Comparison of ENCODE assay signal across 20 cellular contexts in genomic region chr9:129122133-129122532, GRCh38. TPM values are rescaled to one million over a fixed set of nuclear protein-coding genes. Genes with fewer than 3 reads are reported as not detected.
DNase-seq lines count a peak whose midpoint lies in the region; ATAC-seq and TF ChIP-seq lines count a peak whose summit lies in the region.
"Had no signal": no experiment of that assay in that cellular context is flagged by ENCODE, and none has a peak within 500 bp of the region (broad histone marks: within the 10 kb centered on the region; RNA-seq: fewer than 3 reads in every experiment).

No MANE protein-coding gene starts in this region.

- H3K36me3 ChIP-seq in breast epithelium, result no peaks in the 10 kb centered on the region
- H3K36me3 ChIP-seq in psoas muscle (ENCODE audit: insufficient read depth in 1 of 2, low read depth in 1 of 2), result peaks cover 0 to 43% of the 10 kb centered on the region in 2 donors

- no peaks in the 10 kb centered on the region for H3K27me3 ChIP-seq in breast epithelium
- no peaks in the 10 kb centered on the region for H3K27me3 ChIP-seq in psoas muscle (ENCODE audit: insufficient read depth in 3 of 3, low read length in 2 of 3)

- CTCF ChIA-PET in MCF 10A (lab: Yijun Ruan, JAX), result interaction anchor here (0.6 to 2.8 kb wide), 2 partner anchors 9 to 13 kb away, joined by 3 to 16 read pairs; no protein-coding TSS in a partner anchor

- H3K9me3 ChIP-seq in breast epithelium (no peaks in the 10 kb centered on the region), psoas muscle (no peaks in the 10 kb centered on the region)

- peaks cover 10% of the 10 kb centered on the region for H3K4me1 Mint-ChIP-seq in MCF 10A (ENCODE audit: insufficient read depth, unreplicated experiment)

- peaks cover 48% of the 10 kb centered on the region for H3K36me3 Mint-ChIP-seq in MCF 10A (ENCODE audit: insufficient read depth, unreplicated experiment)

- no peaks in the 10 kb centered on the region for H3K4me1 ChIP-seq in breast epithelium
- peaks cover 18% of the 10 kb centered on the region for H3K4me1 ChIP-seq in psoas muscle
- H3K4me1 ChIP-seq: HAP-1 had no signal

- ATAC-seq in psoas muscle, result no peak
- no peak for ATAC-seq in HG02840 (IDR thresholded peaks at IDR 0.05; ENCODE audit: low FRiP score, unreplicated experiment)

- POLR2A ChIA-PET in MCF 10A (lab: Yijun Ruan, JAX), result interaction anchor here (0.6 to 2.6 kb wide), 5 partner anchors 8 to 421 kb away, joined by 3 to 13 read pairs (median 3); partner anchors contain the start of genes CRAT and PTPA

- intact Hi-C loops in MCF 10A (cut with micrococcal nuclease), result no loop called here
- intact Hi-C loops in breast epithelium (cut with DNase I; ENCODE audit: low total_unique reads), result no loop called here
- intact Hi-C loops in psoas muscle (cut with DNase I), result no loop called here

- TF ChIP-seq CTCF in MCF 10A (IDR thresholded peaks at IDR 0.05; ENCODE audit: unreplicated experiment), result no peak
- no peak for TF ChIP-seq CTCF in breast epithelium (IDR thresholded peaks at IDR 0.05)
- no peak for TF ChIP-seq CTCF in psoas muscle (IDR thresholded peaks at IDR 0.05)

- 82 to 100% (median 91%) methylated on average over 1 of the region's 1 CpG for WGBS in psoas muscle, 3 donors

- H3K4me3 ChIP-seq in breast epithelium, result no peak overlapping the region
- H3K4me3 ChIP-seq in psoas muscle, result no peak overlapping the region
- H3K4me3 ChIP-seq: HAP-1 had no signal

- no peak overlapping the region for H3K4me3 Mint-ChIP-seq in MCF 10A (ENCODE audit: unreplicated experiment)
- H3K4me3 Mint-ChIP-seq: CD14-positive monocyte had no signal

- H3K27ac ChIP-seq in breast epithelium (no peak overlapping the region), cingulate gyrus (ENCODE audit: low read depth, low read length) (peak overlapping the region; percentile 63), psoas muscle (peak overlapping the region; percentile 72)

- DNase-seq in MCF 10A (ENCODE audit: unreplicated experiment), result no peak
- no peak for DNase-seq in breast epithelium (ENCODE audit: low spot score in 2 of 2)
- no peak for DNase-seq in psoas muscle
- no peak for DNase-seq in RPMI8226
- DNase-seq in NCI-H69 (lab: John Stamatoyannopoulos, UW), result no peak
- DNase-seq in COLO829 (ENCODE audit: low spot score), result no peak
- DNase-seq: 8988T, DND-41, NCI-H1105 treated with DMSO at 0.1 percent for 48 hours, NCI-H1694 treated with DMSO at 0.1 percent for 48 hours, NCI-H2107, NCI-H2227 treated with DMSO at 0.1 percent for 48 hours, NCI-H510A treated with DMSO at 0.1 percent for 48 hours, NCI-H82, OCI-M1, SIG-M5 had no signal

- peak overlapping the region; percentile 12 for H3K27ac Mint-ChIP-seq in MCF 10A (ENCODE audit: low read depth, unreplicated experiment)

- no peaks in the 10 kb centered on the region for H3K9me3 Mint-ChIP-seq in MCF 10A (ENCODE audit: unreplicated experiment)
- H3K9me3 Mint-ChIP-seq: CD14-positive monocyte had no signal

- no peaks in the 10 kb centered on the region for H3K27me3 Mint-ChIP-seq in MCF 10A (ENCODE audit: insufficient read depth, unreplicated experiment)

- no TSS peak for BruUV-seq in MCF 10A (replicated peaks; lab: Mats Ljungman, UMichigan)

- no peak for TF ChIP-seq POLR2A in breast epithelium (IDR thresholded peaks at IDR 0.05)

RNA-seq across cellular contexts. Expression of gene PTPA, which starts 10.9 kb away (rescaled TPM):
- total RNA-seq in MCF 10A (2022), result 90.8 and 91.8 TPM in 2 replicates
- 10 to 100 TPM; 34.2 to 83.4 (median 71.1) TPM for total RNA-seq in breast epithelium
- 100 to 1,000 TPM in 2 of 4 donors, 10 to 100 TPM in 2; 95.1 to 110 (median 102) TPM for total RNA-seq in psoas muscle
- 100 to 1,000 TPM in 1 of 3 donors, 10 to 100 TPM in 2; 54.1 to 109 (median 83.1) TPM for polyA plus RNA-seq in psoas muscle

RNA-seq across cellular contexts. Expression of gene CRAT, which starts 11.5 kb away (rescaled TPM):
- total RNA-seq in MCF 10A (2022) (14.5 and 17.0 TPM in 2 replicates), breast epithelium (10 to 100 TPM; 18.7 to 74.7 (median 35.7) TPM), psoas muscle (100 to 1,000 TPM; 123 to 229 (median 164) TPM)
- 100 to 1,000 TPM in 2 of 3 donors, 10 to 100 TPM in 1; 88.7 to 106 (median 100) TPM for polyA plus RNA-seq in psoas muscle

RNA-seq across cellular contexts. Expression of gene DOLPP1, which starts 41.2 kb away (rescaled TPM):
- 16.3 and 18.5 TPM in 2 replicates for total RNA-seq in MCF 10A (2022)
- 1 to 10 TPM; 5.6 to 9.2 (median 8.6) TPM for total RNA-seq in breast epithelium
- total RNA-seq in psoas muscle, result 1 to 10 TPM; 2.1 to 4.7 (median 4.2) TPM
- 1 to 10 TPM; 2.3 to 5.2 (median 4.7) TPM for polyA plus RNA-seq in psoas muscle

RNA-seq across cellular contexts. Expression of gene IER5L, which starts 55.9 kb away (rescaled TPM):
- 11.9 and 13.4 TPM in 2 replicates for total RNA-seq in MCF 10A (2022)
- total RNA-seq in breast epithelium, result 10 to 100 TPM in 2 of 3 donors, 1 to 10 TPM in 1; 4.3 to 18.4 (median 18.1) TPM
- total RNA-seq in psoas muscle, result 1 to 10 TPM; 1.7 to 4.5 (median 3.4) TPM
- 1 to 10 TPM; 1.4 to 8.3 (median 3.0) TPM for polyA plus RNA-seq in psoas muscle

Comparison
In these comparisons a context has a peak if more than half of its experiments do, and no peak if none do; other contexts are left out.
1. H3K27ac ChIP-seq: peak in cingulate gyrus (single experiment) and psoas muscle (single experiment); none in breast epithelium (0 of 2).